10 cellular contexts compared by ENCODE assay signal in the genomic region with DNA sequence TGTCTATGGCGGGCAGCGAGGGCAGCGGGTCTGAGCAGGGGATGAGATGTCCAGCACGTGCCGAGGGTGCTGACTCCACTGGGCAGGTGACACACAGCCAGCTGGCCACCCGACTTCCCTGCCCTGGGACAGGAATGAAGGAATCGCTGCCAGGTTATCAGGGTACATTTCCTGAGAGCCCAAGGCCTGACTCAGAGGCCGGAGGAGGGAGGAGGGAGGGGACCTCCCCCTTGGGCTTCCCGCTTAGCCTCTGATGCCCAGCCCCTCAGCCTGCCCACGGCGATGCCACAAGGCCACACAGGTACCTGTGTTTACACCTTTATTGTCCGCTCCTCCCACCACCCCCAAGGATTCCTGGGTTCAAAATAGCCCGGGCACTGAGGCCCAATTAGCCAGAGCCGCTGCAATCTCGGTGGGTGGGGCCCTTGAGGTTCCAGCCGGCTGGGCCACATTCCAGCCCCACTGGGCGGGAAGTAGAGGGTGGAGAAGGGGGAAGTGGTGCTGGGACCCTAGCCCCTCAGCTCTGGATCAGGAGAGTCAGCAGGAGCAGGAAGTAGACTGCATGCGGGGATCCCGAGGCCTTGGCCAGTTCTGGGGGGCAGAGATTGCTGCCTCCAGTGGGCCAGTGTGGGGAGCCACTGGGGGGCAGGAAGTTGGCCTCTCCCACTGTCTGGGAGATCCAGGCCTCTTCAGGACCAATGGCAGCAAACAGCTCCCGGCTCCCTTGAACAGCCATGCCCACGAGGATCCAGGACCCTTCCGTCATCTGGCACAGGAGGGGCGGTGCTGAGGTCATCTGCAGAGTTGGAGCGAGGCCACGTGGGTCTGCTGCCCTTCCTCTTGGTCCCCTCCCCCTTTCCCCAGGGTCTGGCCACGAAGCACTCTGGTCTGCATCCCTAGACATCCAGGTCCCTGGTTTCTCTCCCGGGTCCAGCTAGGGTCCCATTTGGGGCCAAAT.
DNase-seq lines count a peak whose midpoint lies in the region; ATAC-seq and TF ChIP-seq lines count a peak whose summit lies in the region.
"Had no signal": no experiment of that assay in that cellular context is flagged by ENCODE, and none has a peak within 500 bp of the region (broad histone marks: within the 10 kb centered on the region; RNA-seq: fewer than 3 reads in every experiment).

No MANE protein-coding gene starts in this region.

- H3K4me3 ChIP-seq in HEK293 (ENCODE audit: low read depth, low read length) = no peak overlapping the region

- peaks cover 11% of the 10 kb centered on the region for H3K4me1 Mint-ChIP-seq in stimulated activated effector memory CD8-positive, alpha-beta T cell treated with anti-CD3 and anti-CD28 coated beads, Interleukin-12 subunit alpha, Interleukin-12 subunit beta, amount 100 ng/mL, for 72 hours

- H3K36me3 ChIP-seq in HEK293 (ENCODE audit: control insufficient read depth in 2 of 2, insufficient read depth in 1 of 2, low read length in 2 of 2) = no peaks in the 10 kb centered on the region

- no peaks in the 10 kb centered on the region for H3K9me3 Mint-ChIP-seq in stimulated activated effector memory CD8-positive, alpha-beta T cell treated with anti-CD3 and anti-CD28 coated beads, Interleukin-12 subunit alpha, Interleukin-12 subunit beta, amount 100 ng/mL, for 72 hours

- peaks cover 11% of the 10 kb centered on the region; the same call in 1 of the 2 replicates for H3K4me1 ChIP-seq in HEK293 (ENCODE audit: control insufficient read depth, insufficient read depth, low read length)

- no peak for ATAC-seq in stimulated activated effector memory CD8-positive, alpha-beta T cell treated with anti-CD3 and anti-CD28 coated beads, Interleukin-12 subunit alpha, Interleukin-12 subunit beta, amount 100 ng/mL, for 72 hours
- no peak for ATAC-seq in stimulated activated naive CD8-positive, alpha-beta T cell treated with anti-CD3 and anti-CD28 coated beads, Interleukin-15, Interleukin-2, amounts not matched to agents 100 U/mL and 50 U/mL, for 24 hours
- ATAC-seq: activated CD4-positive, alpha-beta T cell treated with anti-CD3 and anti-CD28 coated beads for 36 hours had no signal

- CTCF ChIA-PET in HEK293 (lab: Yijun Ruan, JAX) = no interaction called here

- POLR2A ChIA-PET in HEK293 (lab: Yijun Ruan, JAX) = interaction anchor here (0.9 to 1.8 kb wide), 3 partner anchors 10 to 41 kb away, joined by 3 to 8 read pairs (median 8); a partner anchor contains a TSS

- H3K27ac ChIP-seq in HEK293 (ENCODE audit: extremely low read depth, low read depth, low read length) = no peak overlapping the region

- H3K27ac Mint-ChIP-seq in stimulated activated effector memory CD8-positive, alpha-beta T cell treated with anti-CD3 and anti-CD28 coated beads, Interleukin-12 subunit alpha, Interleukin-12 subunit beta, amount 100 ng/mL, for 72 hours = peak overlapping the region; percentile 18
- H3K27ac Mint-ChIP-seq: activated CD4-positive, alpha-beta T cell treated with anti-CD3 and anti-CD28 coated beads for 36 hours had no signal

- H3K36me3 Mint-ChIP-seq in stimulated activated effector memory CD8-positive, alpha-beta T cell treated with anti-CD3 and anti-CD28 coated beads, Interleukin-12 subunit alpha, Interleukin-12 subunit beta, amount 100 ng/mL, for 72 hours = no peaks in the 10 kb centered on the region

- H3K4me3 Mint-ChIP-seq in stimulated activated effector memory CD8-positive, alpha-beta T cell treated with anti-CD3 and anti-CD28 coated beads, Interleukin-12 subunit alpha, Interleukin-12 subunit beta, amount 100 ng/mL, for 72 hours = no peak overlapping the region
- H3K4me3 Mint-ChIP-seq: activated CD4-positive, alpha-beta T cell treated with anti-CD3 and anti-CD28 coated beads for 36 hours had no signal

- no peak for TF ChIP-seq CTCF in HEK293 (tag by site-specific recombination; IDR thresholded peaks at IDR 0.05)

- peak; percentile 91 for DNase-seq in astrocyte of the hippocampus (ENCODE audit: low read depth, low spot score)
- peak; percentile 61 for DNase-seq in iris pigment epithelial cell (ENCODE audit: low read depth)
- no peak for DNase-seq in stimulated activated effector memory CD8-positive, alpha-beta T cell treated with anti-CD3 and anti-CD28 coated beads, Interleukin-12 subunit alpha, Interleukin-12 subunit beta, amount 100 ng/mL, for 72 hours (ENCODE audit: low spot score in 2 of 2)
- no peak for DNase-seq in stimulated activated naive CD4-positive, alpha-beta T cell (lab: John Stamatoyannopoulos, UW)
- DNase-seq in COLO668 (lab: John Stamatoyannopoulos, UW; ENCODE audit: unreplicated experiment) = no peak
- no peak for DNase-seq in stimulated activated naive CD8-positive, alpha-beta T cell treated with anti-CD3 and anti-CD28 coated beads, Interleukin-15, Interleukin-2, amounts not matched to agents 100 U/mL and 50 U/mL, for 24 hours
- DNase-seq in activated gamma-delta T cell treated with Interleukin-2 at 50 U/mL for 16 hours = no peak
- DNase-seq: activated CD4-positive, alpha-beta T cell treated with anti-CD3 and anti-CD28 coated beads for 36 hours; stimulated activated CD4-positive, alpha-beta T cell treated with anti-CD3 and anti-CD28 coated beads, Interleukin-15, amount 100 ng/mL, for 24 hours had no signal

- H3K9me3 ChIP-seq in HEK293 (ENCODE audit: control insufficient read depth, insufficient read depth, low read depth, low read length) = no peaks in the 10 kb centered on the region

TF ChIP-seq in HEK293, 187 proteins besides CTCF, POLR2A, EP300 and RAD21:
- 0 out of 2 replicates have a peak, but pooled peaks have one; percentile 5 for TF ChIP-seq SP2 (tag by site-specific recombination; IDR thresholded peaks at IDR 0.05)
- TF ChIP-seq FEZF1 (tag by site-specific recombination; IDR thresholded peaks at IDR 0.05) = no peak
- peak; percentile 41; the same call in 1 of the 2 replicates for TF ChIP-seq KLF1 (tag by site-specific recombination; IDR thresholded peaks at IDR 0.05)
- peak; percentile 43; the same call in 1 of the 2 replicates for TF ChIP-seq ZFHX2 (tag by site-specific recombination; conservative IDR thresholded peaks at IDR 0.05)
- 0 out of 2 replicates have a peak, but pooled peaks have one; percentile 26 for TF ChIP-seq EGR2 (tag by site-specific recombination; IDR thresholded peaks at IDR 0.05; ENCODE audit: low read depth)
- TF ChIP-seq ZNF184 (tag by site-specific recombination; IDR thresholded peaks at IDR 0.05) = no peak
- TF ChIP-seq PRDM1 (tag by site-specific recombination; IDR thresholded peaks at IDR 0.05) = no peak
- 0 out of 2 replicates have a peak, but pooled peaks have one; percentile 18 for TF ChIP-seq GLIS2 (tag by site-specific recombination; IDR thresholded peaks at IDR 0.05)
- TF ChIP-seq, protein P1, sequence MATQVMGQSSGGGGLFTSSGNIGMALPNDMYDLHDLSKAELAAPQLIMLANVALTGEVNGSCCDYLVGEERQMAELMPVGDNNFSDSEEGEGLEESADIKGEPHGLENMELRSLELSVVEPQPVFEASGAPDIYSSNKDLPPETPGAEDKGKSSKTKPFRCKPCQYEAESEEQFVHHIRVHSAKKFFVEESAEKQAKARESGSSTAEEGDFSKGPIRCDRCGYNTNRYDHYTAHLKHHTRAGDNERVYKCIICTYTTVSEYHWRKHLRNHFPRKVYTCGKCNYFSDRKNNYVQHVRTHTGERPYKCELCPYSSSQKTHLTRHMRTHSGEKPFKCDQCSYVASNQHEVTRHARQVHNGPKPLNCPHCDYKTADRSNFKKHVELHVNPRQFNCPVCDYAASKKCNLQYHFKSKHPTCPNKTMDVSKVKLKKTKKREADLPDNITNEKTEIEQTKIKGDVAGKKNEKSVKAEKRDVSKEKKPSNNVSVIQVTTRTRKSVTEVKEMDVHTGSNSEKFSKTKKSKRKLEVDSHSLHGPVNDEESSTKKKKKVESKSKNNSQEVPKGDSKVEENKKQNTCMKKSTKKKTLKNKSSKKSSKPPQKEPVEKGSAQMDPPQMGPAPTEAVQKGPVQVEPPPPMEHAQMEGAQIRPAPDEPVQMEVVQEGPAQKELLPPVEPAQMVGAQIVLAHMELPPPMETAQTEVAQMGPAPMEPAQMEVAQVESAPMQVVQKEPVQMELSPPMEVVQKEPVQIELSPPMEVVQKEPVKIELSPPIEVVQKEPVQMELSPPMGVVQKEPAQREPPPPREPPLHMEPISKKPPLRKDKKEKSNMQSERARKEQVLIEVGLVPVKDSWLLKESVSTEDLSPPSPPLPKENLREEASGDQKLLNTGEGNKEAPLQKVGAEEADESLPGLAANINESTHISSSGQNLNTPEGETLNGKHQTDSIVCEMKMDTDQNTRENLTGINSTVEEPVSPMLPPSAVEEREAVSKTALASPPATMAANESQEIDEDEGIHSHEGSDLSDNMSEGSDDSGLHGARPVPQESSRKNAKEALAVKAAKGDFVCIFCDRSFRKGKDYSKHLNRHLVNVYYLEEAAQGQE (tag by site-specific recombination; IDR thresholded peaks at IDR 0.05) = peak; percentile 30; the same call in 1 of the 2 replicates
TF ChIP-seq in HEK293: peak in this region for 6.

Comparison
In these comparisons a context has a peak if more than half of its experiments do, and no peak if none do; other contexts are left out.
1. DNase-seq: peak in astrocyte of the hippocampus (single experiment) and iris pigment epithelial cell (single experiment); none in stimulated activated effector memory CD8-positive, alpha-beta T cell treated with anti-CD3 and anti-CD28 coated beads, Interleukin-12 subunit alpha, Interleukin-12 subunit beta, amount 100 ng/mL, for 72 hours (0 of 2), stimulated activated naive CD4-positive, alpha-beta T cell (0 of 6), COLO668 (single experiment), stimulated activated naive CD8-positive, alpha-beta T cell treated with anti-CD3 and anti-CD28 coated beads, Interleukin-15, Interleukin-2, amounts not matched to agents 100 U/mL and 50 U/mL, for 24 hours (single experiment) and activated gamma-delta T cell treated with Interleukin-2 at 50 U/mL for 16 hours (single experiment).